Comparison of ENCODE assay signal across 30 cellular contexts in genomic region chr1:207461649-207462048, GRCh38. TPM values are rescaled to one million over a fixed set of nuclear protein-coding genes. Genes with fewer than 3 reads are reported as not detected.
"Had no signal": no experiment of that assay in that cellular context is flagged by ENCODE, and none has a peak within 500 bp of the region (broad histone marks: within the 10 kb centered on the region; RNA-seq: fewer than 3 reads in every experiment).

No MANE protein-coding gene starts in this region.

- H3K9me3 ChIP-seq: left ventricle myocardium inferior, pancreas, psoas muscle, sigmoid colon, vagina had no signal

- DNase-seq: activated CD4-positive, alpha-beta T cell treated with anti-CD3 and anti-CD28 coated beads for 4 hours; activated CD4-positive, alpha-beta T cell treated with anti-CD3 and anti-CD28 coated beads, Interleukin-2, amount 50 U/mL, for 4 hours; activated CD8-positive, alpha-beta memory T cell treated with anti-CD3 and anti-CD28 coated beads, Interleukin-2, amount 50 U/mL, for 4 hours; activated T-cell treated with anti-CD3 and anti-CD28 coated beads, Interleukin-2, amount 50 U/mL, for 24 hours; anterior cingulate cortex; endodermal cell; foreskin fibroblast; head of caudate nucleus; kidney glomerular epithelial cell; left ventricle myocardium inferior; nucleus accumbens; pancreas; psoas muscle; sigmoid colon; small intestine; stimulated activated CD4-positive, alpha-beta T cell treated with anti-CD3 and anti-CD28 coated beads, Interleukin-4, amount 100 ng/mL, for 24 hours; stimulated activated naive CD8-positive, alpha-beta T cell treated with anti-CD3 and anti-CD28 coated beads, Interleukin-15, amount 100 ng/mL, for 72 hours; substantia nigra; T-helper 2 cell had no signal

- H3K9me3 Mint-ChIP-seq: activated T-cell treated with anti-CD3 and anti-CD28 coated beads, Interleukin-2, amount 50 U/mL, for 24 hours; activated T-helper 2 cell treated with anti-CD3 and anti-CD28 coated beads, Interferon-gamma antibody, Interleukin-2, Interleukin-4, amounts not matched to agents 10 μg/mL and 5 μg/mL and 100 μg/mL, durations not matched to agents 14 hours and 24 hours and 36 hours; central memory CD8-positive, alpha-beta T cell; dendritic cell treated with granulocyte-macrophage colony-stimulating factor and Interleukin-4, amounts not matched to agents 40 ng/mL and 50 ng/mL, for 4 days; endodermal cell; neural crest cell; stimulated activated effector memory CD8-positive, alpha-beta T cell treated with anti-CD3 and anti-CD28 coated beads, Interleukin-12 subunit alpha, Interleukin-12 subunit beta, amount 100 ng/mL, for 72 hours; stimulated activated naive CD8-positive, alpha-beta T cell treated with anti-CD3 and anti-CD28 coated beads, Interleukin-15, amount 100 ng/mL, for 72 hours; type B pancreatic cell had no signal

- H3K4me3 Mint-ChIP-seq: activated naive CD8-positive, alpha-beta T cell; activated T-cell treated with anti-CD3 and anti-CD28 coated beads, Interleukin-2, amount 50 U/mL, for 24 hours; central memory CD8-positive, alpha-beta T cell; dendritic cell treated with granulocyte-macrophage colony-stimulating factor and Interleukin-4, amounts not matched to agents 40 ng/mL and 50 ng/mL, for 4 days; endodermal cell; neural crest cell; stimulated activated effector memory CD8-positive, alpha-beta T cell treated with anti-CD3 and anti-CD28 coated beads, Interleukin-12 subunit alpha, Interleukin-12 subunit beta, amount 100 ng/mL, for 72 hours; stimulated activated naive CD8-positive, alpha-beta T cell treated with anti-CD3 and anti-CD28 coated beads, Interleukin-15, amount 100 ng/mL, for 72 hours; type B pancreatic cell had no signal

- H3K27ac Mint-ChIP-seq: activated T-cell treated with anti-CD3 and anti-CD28 coated beads, Interleukin-2, amount 50 U/mL, for 24 hours; activated T-helper 2 cell treated with anti-CD3 and anti-CD28 coated beads, Interferon-gamma antibody, Interleukin-2, Interleukin-4, amounts not matched to agents 10 μg/mL and 5 μg/mL and 100 μg/mL, durations not matched to agents 14 hours and 24 hours and 36 hours; dendritic cell treated with granulocyte-macrophage colony-stimulating factor and Interleukin-4, amounts not matched to agents 40 ng/mL and 50 ng/mL, for 4 days; endodermal cell; stimulated activated effector memory CD8-positive, alpha-beta T cell treated with anti-CD3 and anti-CD28 coated beads, Interleukin-12 subunit alpha, Interleukin-12 subunit beta, amount 100 ng/mL, for 72 hours; type B pancreatic cell had no signal

- H3K27ac ChIP-seq: left ventricle myocardium inferior, pancreas, psoas muscle, sigmoid colon, vagina had no signal

- H3K4me1 Mint-ChIP-seq: central memory CD8-positive, alpha-beta T cell; endodermal cell; neural crest cell; stimulated activated effector memory CD8-positive, alpha-beta T cell treated with anti-CD3 and anti-CD28 coated beads, Interleukin-12 subunit alpha, Interleukin-12 subunit beta, amount 100 ng/mL, for 72 hours had no signal

- H3K36me3 ChIP-seq: left ventricle myocardium inferior, pancreas, sigmoid colon, vagina had no signal

- H3K4me1 ChIP-seq: left ventricle myocardium inferior, pancreas, psoas muscle, sigmoid colon, vagina had no signal

- H3K27me3 Mint-ChIP-seq: activated naive CD8-positive, alpha-beta T cell; activated T-cell treated with anti-CD3 and anti-CD28 coated beads, Interleukin-2, amount 50 U/mL, for 24 hours; stimulated activated naive CD8-positive, alpha-beta T cell treated with anti-CD3 and anti-CD28 coated beads, Interleukin-15, amount 100 ng/mL, for 72 hours had no signal

- H3K4me3 ChIP-seq: left ventricle myocardium inferior, lung, pancreas, psoas muscle, sigmoid colon, vagina had no signal

- ATAC-seq: esophagus mucosa; pancreas; psoas muscle; stimulated activated naive CD8-positive, alpha-beta T cell treated with anti-CD3 and anti-CD28 coated beads, Interleukin-15, amount 100 ng/mL, for 72 hours had no signal

- H3K36me3 Mint-ChIP-seq: activated naive CD8-positive, alpha-beta T cell; stimulated activated effector memory CD8-positive, alpha-beta T cell treated with anti-CD3 and anti-CD28 coated beads, Interleukin-12 subunit alpha, Interleukin-12 subunit beta, amount 100 ng/mL, for 72 hours; type B pancreatic cell had no signal

RNA-seq across cellular contexts. Expression of gene CR2, which starts 7.5 kb away (rescaled TPM):
- total RNA-seq: activated T-helper 2 cell treated with anti-CD3 and anti-CD28 coated beads, Interferon-gamma antibody, Interleukin-2, Interleukin-4, amounts not matched to agents 10 μg/mL and 5 μg/mL and 100 μg/mL, durations not matched to agents 14 hours and 24 hours and 36 hours; bronchial epithelial cell; left ventricle myocardium inferior; neural crest cell; sigmoid colon; vagina had no signal

RNA-seq across cellular contexts. Expression of gene CR1, which starts 34.3 kb away (rescaled TPM):
- total RNA-seq: activated T-helper 2 cell treated with anti-CD3 and anti-CD28 coated beads, Interferon-gamma antibody, Interleukin-2, Interleukin-4, amounts not matched to agents 10 μg/mL and 5 μg/mL and 100 μg/mL, durations not matched to agents 14 hours and 24 hours and 36 hours; bronchial epithelial cell; neural crest cell had no signal
